Comparison of ENCODE assay signal across 18 cellular contexts in the genomic region with DNA sequence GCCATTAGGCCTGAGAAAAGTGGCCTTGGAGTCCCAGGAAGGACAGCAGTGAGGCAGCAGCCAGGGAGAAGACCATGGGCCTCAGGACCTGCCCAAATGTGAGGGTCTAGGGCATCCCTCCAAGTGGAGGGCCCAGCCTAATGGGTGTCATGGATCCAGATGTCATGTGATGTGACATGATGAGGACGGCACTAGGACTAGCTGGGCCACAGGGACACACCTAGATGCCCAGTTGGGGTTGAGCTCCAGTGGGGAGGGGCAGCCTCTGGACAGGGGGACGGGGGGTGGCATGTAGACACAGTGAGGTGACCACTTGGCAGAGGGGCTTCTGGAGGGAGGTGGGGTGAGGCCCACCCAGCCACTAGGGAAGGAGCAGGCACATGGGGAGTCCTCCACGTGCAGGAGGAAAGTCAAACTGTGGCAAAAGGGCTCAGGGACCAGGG. TPM values are rescaled to one million over a fixed set of nuclear protein-coding genes. Genes with fewer than 3 reads are reported as not detected.
DNase-seq lines count a peak whose midpoint lies in the region; ATAC-seq and FAIRE-seq lines count a peak whose summit lies in the region.
"Had no signal": no experiment of that assay in that cellular context is flagged by ENCODE, and none has a peak within 500 bp of the region (broad histone marks: within the 10 kb centered on the region; RNA-seq: fewer than 3 reads in every experiment).

No MANE protein-coding gene starts in this region.

- intact Hi-C loops in left cardiac atrium (cut with DNase I) (loop anchor here in 1 of 2 donors (10.0 kb wide), 1 partner anchor 63 kb away; a partner anchor contains a TSS), Right ventricle myocardium superior (cut with DNase I) (no loop called here)
- intact Hi-C loops in activated T-helper 1 cell treated with anti-CD3 and anti-CD28 coated beads, Interleukin-12 subunit alpha, Interleukin-12 subunit beta, Interleukin-2, Interleukin-4 antibody, amounts not matched to agents 30 ng/mL and 10 ng/mL and 1 ng/mL, durations not matched to agents 14 hours and 24 hours and 36 hours (cut with micrococcal nuclease), result loop anchor here (10.0 kb wide), 1 partner anchor 457 kb away; no protein-coding TSS in a partner anchor

- H3K4me1 Mint-ChIP-seq in activated T-helper 1 cell treated with anti-CD3 and anti-CD28 coated beads, Interleukin-12 subunit alpha, Interleukin-12 subunit beta, Interleukin-2, Interleukin-4 antibody, amounts not matched to agents 30 ng/mL and 10 ng/mL and 1 ng/mL, durations not matched to agents 14 hours and 24 hours and 36 hours (ENCODE audit: low read depth), result peaks cover 11% of the 10 kb centered on the region
- H3K4me1 Mint-ChIP-seq in naive B cell, result peaks cover 26 to 28% (median 27%) of the 10 kb centered on the region in 3 donors

- peak; percentile 30 for FAIRE-seq in urothelium cell line (lab: Jason Lieb, UNC)
- FAIRE-seq: GM18507, TTC549 had no signal

- H3K27ac Mint-ChIP-seq in activated T-helper 1 cell treated with anti-CD3 and anti-CD28 coated beads, Interleukin-12 subunit alpha, Interleukin-12 subunit beta, Interleukin-2, Interleukin-4 antibody, amounts not matched to agents 30 ng/mL and 10 ng/mL and 1 ng/mL, durations not matched to agents 14 hours and 24 hours and 36 hours, result no peak overlapping the region
- peak overlapping the region in 1 of 6 donors; percentile 73 for H3K27ac Mint-ChIP-seq in naive B cell
- H3K27ac Mint-ChIP-seq: activated CD4-positive, alpha-beta memory T cell treated with anti-CD3 and anti-CD28 coated beads for 36 hours had no signal

- peak; percentile 16 for DNase-seq in left cardiac atrium
- DNase-seq in Right ventricle myocardium superior, result no peak
- no peak for DNase-seq in activated T-helper 1 cell treated with anti-CD3 and anti-CD28 coated beads, Interleukin-12 subunit alpha, Interleukin-12 subunit beta, Interleukin-2, Interleukin-4 antibody, amounts not matched to agents 30 ng/mL and 10 ng/mL and 1 ng/mL, durations not matched to agents 14 hours and 24 hours and 36 hours (ENCODE audit: low spot score)
- DNase-seq in naive B cell, result no peak
- DNase-seq in urothelium cell line (ENCODE audit: low spot score), result no peak
- DNase-seq in stimulated activated naive CD4-positive, alpha-beta T cell (lab: John Stamatoyannopoulos, UW), result no peak
- DNase-seq in activated CD4-positive, CD25-positive, alpha-beta regulatory T cell treated with anti-CD3 and anti-CD28 coated beads, Interleukin-2, amount 50 U/mL, for 72 hours, result no peak
- DNase-seq: activated CD4-positive, alpha-beta memory T cell treated with anti-CD3 and anti-CD28 coated beads for 36 hours; erythroblast; MG63; NCI-H1930; NCI-H510A; occipital lobe; right lobe of liver; stimulated activated CD4-positive, alpha-beta T cell treated with anti-CD3 and anti-CD28 coated beads, Interleukin-2, amount 100 ng/mL, for 24 hours had no signal

- H3K9me3 Mint-ChIP-seq in activated T-helper 1 cell treated with anti-CD3 and anti-CD28 coated beads, Interleukin-12 subunit alpha, Interleukin-12 subunit beta, Interleukin-2, Interleukin-4 antibody, amounts not matched to agents 30 ng/mL and 10 ng/mL and 1 ng/mL, durations not matched to agents 14 hours and 24 hours and 36 hours, result no peaks in the 10 kb centered on the region
- no peaks in the 10 kb centered on the region for H3K9me3 Mint-ChIP-seq in naive B cell
- H3K9me3 Mint-ChIP-seq: activated CD4-positive, alpha-beta memory T cell treated with anti-CD3 and anti-CD28 coated beads for 36 hours had no signal

- ATAC-seq in left cardiac atrium (no peak), Right ventricle myocardium superior (ENCODE audit: poor library complexity) (no peak), naive B cell (ENCODE audit: low read depth in 2 of 2) (no peak), GM19035 (IDR thresholded peaks at IDR 0.05; ENCODE audit: unreplicated experiment) (no peak)

- peak overlapping the region; percentile 42 for H3K4me3 Mint-ChIP-seq in activated T-helper 1 cell treated with anti-CD3 and anti-CD28 coated beads, Interleukin-12 subunit alpha, Interleukin-12 subunit beta, Interleukin-2, Interleukin-4 antibody, amounts not matched to agents 30 ng/mL and 10 ng/mL and 1 ng/mL, durations not matched to agents 14 hours and 24 hours and 36 hours
- H3K4me3 Mint-ChIP-seq in naive B cell, result peak overlapping the region in 6 of 8 donors; percentile 34 to 92 (median 57)
- H3K4me3 Mint-ChIP-seq: activated CD4-positive, alpha-beta memory T cell treated with anti-CD3 and anti-CD28 coated beads for 36 hours had no signal

- H3K36me3 Mint-ChIP-seq in activated T-helper 1 cell treated with anti-CD3 and anti-CD28 coated beads, Interleukin-12 subunit alpha, Interleukin-12 subunit beta, Interleukin-2, Interleukin-4 antibody, amounts not matched to agents 30 ng/mL and 10 ng/mL and 1 ng/mL, durations not matched to agents 14 hours and 24 hours and 36 hours (ENCODE audit: low read depth), result peaks cover 4% of the 10 kb centered on the region
- H3K36me3 Mint-ChIP-seq in naive B cell, result peaks cover 0 to 13% of the 10 kb centered on the region in 2 donors
- H3K36me3 Mint-ChIP-seq: activated CD4-positive, alpha-beta memory T cell treated with anti-CD3 and anti-CD28 coated beads for 36 hours had no signal

- H3K27me3 Mint-ChIP-seq in activated T-helper 1 cell treated with anti-CD3 and anti-CD28 coated beads, Interleukin-12 subunit alpha, Interleukin-12 subunit beta, Interleukin-2, Interleukin-4 antibody, amounts not matched to agents 30 ng/mL and 10 ng/mL and 1 ng/mL, durations not matched to agents 14 hours and 24 hours and 36 hours (ENCODE audit: insufficient read depth), result peaks cover 57% of the 10 kb centered on the region
- peaks cover 55 to 74% (median 72%) of the 10 kb centered on the region in 3 donors for H3K27me3 Mint-ChIP-seq in naive B cell

RNA-seq across cellular contexts. Expression of a gene that starts 5.4 kb away (rescaled TPM):
- total RNA-seq in left cardiac atrium, result 1 to 10 TPM; 3.2 to 8.3 TPM
- 2.6 TPM for total RNA-seq in Right ventricle myocardium superior
- total RNA-seq in activated T-helper 1 cell treated with anti-CD3 and anti-CD28 coated beads, Interleukin-12 subunit alpha, Interleukin-12 subunit beta, Interleukin-2, Interleukin-4 antibody, amounts not matched to agents 30 ng/mL and 10 ng/mL and 1 ng/mL, durations not matched to agents 14 hours and 24 hours and 36 hours, result 0.24 and 0.41 TPM in 2 replicates
- under 1 TPM in 4 of 6 donors, not detected in 2; 0.25 to 0.64 (median 0.36) TPM for polyA plus RNA-seq in naive B cell (ENCODE audit: low read depth in 6 of 6)

RNA-seq across cellular contexts. Expression of a gene that starts 38.3 kb away (rescaled TPM):
- total RNA-seq in left cardiac atrium (1 to 10 TPM; 3.9 to 6.5 TPM), Right ventricle myocardium superior (5.9 TPM)
- 14.3 and 15.2 TPM in 2 replicates for total RNA-seq in activated T-helper 1 cell treated with anti-CD3 and anti-CD28 coated beads, Interleukin-12 subunit alpha, Interleukin-12 subunit beta, Interleukin-2, Interleukin-4 antibody, amounts not matched to agents 30 ng/mL and 10 ng/mL and 1 ng/mL, durations not matched to agents 14 hours and 24 hours and 36 hours
- polyA plus RNA-seq in naive B cell (ENCODE audit: low read depth in 6 of 6), result 1 to 10 TPM; 2.4 to 8.5 (median 5.5) TPM
